10 cellular contexts compared by ENCODE assay signal in the genomic region with DNA sequence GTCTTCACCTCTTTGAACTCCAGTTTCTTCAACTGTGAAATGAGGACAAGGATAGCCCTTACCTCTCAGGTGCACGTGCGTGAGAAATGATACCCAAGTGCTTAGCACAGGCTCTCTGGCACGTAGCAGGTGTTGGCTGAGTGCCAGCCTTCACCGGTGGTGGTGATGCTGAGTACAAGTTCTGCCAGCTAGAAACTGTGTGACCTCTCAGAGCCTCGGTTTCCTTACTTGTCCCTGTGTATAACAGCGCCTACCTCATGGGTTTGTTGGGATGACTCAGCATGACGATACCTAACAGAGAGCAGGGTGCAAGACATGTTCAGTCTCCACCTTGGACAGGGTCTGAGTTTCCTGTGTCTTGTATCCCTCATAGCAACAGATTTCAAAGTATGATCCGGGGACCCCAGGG.
DNase-seq lines count a peak whose midpoint lies in the region; ATAC-seq, FAIRE-seq and TF ChIP-seq lines count a peak whose summit lies in the region.
"Had no signal": no experiment of that assay in that cellular context is flagged by ENCODE, and none has a peak within 500 bp of the region (broad histone marks: within the 10 kb centered on the region; RNA-seq: fewer than 3 reads in every experiment).

No MANE protein-coding gene starts in this region.

- no peaks in the 10 kb centered on the region for H3K9me2 ChIP-seq in SU-DHL-6 (replicated peaks; ENCODE audit: insufficient read depth, low read length)

- ATAC-seq in right lobe of liver (peak; percentile 18 to 54 (median 45)), upper lobe of right lung (peak; percentile 4), GM19324 (IDR thresholded peaks at IDR 0.05; ENCODE audit: low FRiP score, unreplicated experiment) (no peak)

- H3K4me3 ChIP-seq in SU-DHL-6 (ENCODE audit: insufficient read depth, low read length, poor library complexity, severe bottlenecking) = no peak overlapping the region
- H3K4me3 ChIP-seq in right lobe of liver = no peak overlapping the region
- no peak overlapping the region for H3K4me3 ChIP-seq in upper lobe of right lung
- no peak overlapping the region for H3K4me3 ChIP-seq in kidney (ENCODE audit: low read length in 2 of 2)

- H3K27me3 ChIP-seq in SU-DHL-6 (ENCODE audit: low read length) = no peaks in the 10 kb centered on the region
- no peaks in the 10 kb centered on the region for H3K27me3 ChIP-seq in right lobe of liver
- H3K27me3 ChIP-seq in upper lobe of right lung = no peaks in the 10 kb centered on the region

- no peaks in the 10 kb centered on the region for H3K36me3 ChIP-seq in SU-DHL-6 (ENCODE audit: low read length)
- peaks cover 0 to 13% (median 2%) of the 10 kb centered on the region in 4 donors for H3K36me3 ChIP-seq in right lobe of liver
- peaks cover 20% of the 10 kb centered on the region for H3K36me3 ChIP-seq in upper lobe of right lung
- H3K36me3 ChIP-seq in kidney (ENCODE audit: control insufficient read depth in 1 of 2, insufficient read depth in 2 of 2, low read length in 2 of 2) = peaks cover 11 to 22% of the 10 kb centered on the region in 2 donors

- no peak for FAIRE-seq in kidney (lab: Jason Lieb, UNC)

- TF ChIP-seq CTCF in SU-DHL-6 (IDR thresholded peaks at IDR 0.05; ENCODE audit: insufficient read depth, low read length, poor library complexity, severe bottlenecking) (no peak), right lobe of liver (IDR thresholded peaks at IDR 0.05) (no peak), upper lobe of right lung (IDR thresholded peaks at IDR 0.05) (no peak), kidney (IDR thresholded peaks at IDR 0.05; ENCODE audit: borderline replicate concordance, extremely low read depth, insufficient read depth) (no peak)

- 35% methylated on average over 3 of the region's 8 CpGs for whole genome bisulfite sequencing in right lobe of liver (ENCODE audit: insufficient coverage, low coverage, low lambda C conversion rate, missing lambda C conversion rate)

- no peaks in the 10 kb centered on the region for H3K4me1 ChIP-seq in right lobe of liver
- peaks cover 16% of the 10 kb centered on the region for H3K4me1 ChIP-seq in upper lobe of right lung
- peaks cover 0 to 14% of the 10 kb centered on the region in 2 donors for H3K4me1 ChIP-seq in kidney (ENCODE audit: control insufficient read depth in 1 of 2, insufficient read depth in 1 of 2, low read depth in 1 of 2, low read length in 2 of 2)

- H2AFZ ChIP-seq in SU-DHL-6 (ENCODE audit: low read depth, low read length, severe bottlenecking) = no peak overlapping the region

- no peak overlapping the region for H3K9ac ChIP-seq in SU-DHL-6 (ENCODE audit: low read length)
- no peak overlapping the region for H3K9ac ChIP-seq in kidney (ENCODE audit: low read length in 2 of 2)

- H3K9me3 ChIP-seq in SU-DHL-6 (ENCODE audit: insufficient read depth, low read length) = no peaks in the 10 kb centered on the region
- no peaks in the 10 kb centered on the region for H3K9me3 ChIP-seq in right lobe of liver
- H3K9me3 ChIP-seq in upper lobe of right lung = no peaks in the 10 kb centered on the region
- H3K9me3 ChIP-seq in kidney (ENCODE audit: control insufficient read depth in 1 of 2, low read length in 2 of 2) = no peaks in the 10 kb centered on the region

- TF ChIP-seq POLR2A in right lobe of liver (IDR thresholded peaks at IDR 0.05) = no peak

- peak; percentile 31 for DNase-seq in activated effector memory CD4-positive, alpha-beta T cell treated with anti-CD3 and anti-CD28 coated beads, Interleukin-2, amount 50 U/mL, for 16 hours
- DNase-seq in activated effector memory CD4-positive, alpha-beta T cell treated with Interleukin-2 at 50 U/mL for 16 hours = no peak
- peak in 2 of 3 donors; percentile 68 to 73 for DNase-seq in right lobe of liver
- DNase-seq in upper lobe of right lung = no peak
- DNase-seq in AG08395 (ENCODE audit: low spot score) = no peak
- DNase-seq in kidney = no peak
- DNase-seq: aorta, NCI-H1694 had no signal

- H3K79me2 ChIP-seq in SU-DHL-6 (ENCODE audit: insufficient read depth, low read length) = no peaks in the 10 kb centered on the region

- H4K20me1 ChIP-seq in SU-DHL-6 (ENCODE audit: low read depth, low read length) = no peaks in the 10 kb centered on the region

- H3K27ac ChIP-seq in SU-DHL-6 (ENCODE audit: low read depth, low read length) = peak overlapping the region; percentile 24; the same call in 1 of the 2 replicates
- H3K27ac ChIP-seq in right lobe of liver = no peak overlapping the region
- H3K27ac ChIP-seq in upper lobe of right lung = peak overlapping the region; percentile 63
- H3K27ac ChIP-seq in kidney (ENCODE audit: low read depth in 2 of 2, low read length in 2 of 2) = no peak overlapping the region

- H3F3A ChIP-seq in SU-DHL-6 (ENCODE audit: insufficient read depth) = no peaks in the 10 kb centered on the region

- intact Hi-C loops in right lobe of liver (cut with DNase I) = no loop called here
- intact Hi-C loops in upper lobe of right lung (cut with DNase I) = no loop called here
- intact Hi-C loops in kidney (cut with DNase I) = loop anchor here (10.0 kb wide), 1 partner anchor 87 kb away; no protein-coding TSS in a partner anchor

- H3K4me2 ChIP-seq in SU-DHL-6 (ENCODE audit: low read depth, low read length, poor library complexity, severe bottlenecking) = peak overlapping the region; percentile 5

Comparison
In these comparisons a context has a peak if more than half of its experiments do, and no peak if none do; other contexts are left out.
1. DNase-seq: peak in activated effector memory CD4-positive, alpha-beta T cell treated with anti-CD3 and anti-CD28 coated beads, Interleukin-2, amount 50 U/mL, for 16 hours (single experiment) and right lobe of liver (2 of 3); none in activated effector memory CD4-positive, alpha-beta T cell treated with Interleukin-2 at 50 U/mL for 16 hours (single experiment), upper lobe of right lung (single experiment), AG08395 (single experiment) and kidney (single experiment).
2. H3K27ac ChIP-seq: peak in SU-DHL-6 (single experiment) and upper lobe of right lung (single experiment); none in right lobe of liver (0 of 3) and kidney (0 of 2).